In genomic region chr5:80339116-80339515, GRCh38 we compare ENCODE assay signal across 4 cellular contexts. TPM values are rescaled to one million over a fixed set of nuclear protein-coding genes. Genes with fewer than 3 reads are reported as not detected.
"Had no signal": no experiment of that assay in that cellular context is flagged by ENCODE, and none has a peak within 500 bp of the region (broad histone marks: within the 10 kb centered on the region; RNA-seq: fewer than 3 reads in every experiment).

No MANE protein-coding gene starts in this region.

- H3K4me3 ChIP-seq: GM12878 had no signal

- ATAC-seq: GM12878 had no signal

- DNase-seq: GDM1, GF-D8 had no signal

RNA-seq across cellular contexts. Expression of gene SPZ1, which starts 19.3 kb away (rescaled TPM):
- total RNA-seq: G401, GM12878 had no signal
- polyA plus RNA-seq: GM12878 had no signal
